In the genomic region with DNA sequence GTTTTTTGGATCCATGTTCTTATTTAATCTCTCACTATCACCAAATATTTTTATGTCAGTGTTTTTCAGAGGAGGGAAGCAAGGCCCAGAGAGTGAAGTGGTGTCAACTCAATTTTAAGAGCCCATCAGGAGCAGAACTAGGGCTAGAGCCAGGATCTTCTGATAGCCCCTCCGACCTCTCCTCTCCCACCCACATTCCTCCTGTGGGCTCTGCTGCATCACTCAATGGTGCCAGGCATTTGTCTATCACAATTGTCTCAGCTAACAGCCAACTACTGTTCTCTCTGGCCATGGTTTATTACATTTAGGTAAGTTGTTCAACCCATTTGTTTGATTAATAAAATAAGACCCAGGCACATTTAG, we compare ENCODE assay signal across 15 cellular contexts.
A peak's percentile ranks its signal among the peaks of the same experiment; 100 is the strongest.
DNase-seq lines count a peak whose midpoint lies in the region; ATAC-seq, FAIRE-seq and TF ChIP-seq lines count a peak whose summit lies in the region.
"Had no signal": no experiment of that assay in that cellular context is flagged by ENCODE, and none has a peak within 500 bp of the region (broad histone marks: within the 10 kb centered on the region; RNA-seq: fewer than 3 reads in every experiment).

No MANE protein-coding gene starts in this region.

- intact Hi-C loops in Right ventricle myocardium superior (cut with DNase I): no loop called here
- intact Hi-C loops in heart left ventricle (cut with DNase I): no loop called here
- intact Hi-C loops in left cardiac atrium (cut with DNase I): no loop called here

- no peak overlapping the region for H3K9ac ChIP-seq in rectal smooth muscle tissue (ENCODE audit: low read length)

- peak overlapping the region in 6 of 12 donors; percentile 22 to 61 (median 48) for H3K27ac ChIP-seq in heart left ventricle
- H3K27ac ChIP-seq in rectal smooth muscle tissue (ENCODE audit: low read depth, low read length): peak overlapping the region; percentile 68
- H3K27ac ChIP-seq: A549 had no signal

- 11 to 35% (median 25%) methylated on average over 1 of the region's 1 CpG for WGBS in heart left ventricle, 4 donors

- H3K4me1 ChIP-seq in heart left ventricle: peaks cover 0 to 18% (median 7%) of the 10 kb centered on the region in 12 donors
- peaks cover 13% of the 10 kb centered on the region for H3K4me1 ChIP-seq in rectal smooth muscle tissue (ENCODE audit: control insufficient read depth, insufficient read depth, low read length)

- ATAC-seq in Right ventricle myocardium superior (ENCODE audit: poor library complexity) (peak; percentile 44), heart left ventricle (no peak), left cardiac atrium (peak; percentile 45 to 56)
- ATAC-seq: A549, Panc1 had no signal

- TF ChIP-seq POLR2A in heart left ventricle (IDR thresholded peaks at IDR 0.05): no peak

- no peak for FAIRE-seq in RCC 7860 (lab: Jason Lieb, UNC)
- FAIRE-seq: A549, G401.6 had no signal

- H3K27me3 ChIP-seq in heart left ventricle (no peaks in the 10 kb centered on the region), rectal smooth muscle tissue (ENCODE audit: control insufficient read depth, insufficient read depth, low read length) (no peaks in the 10 kb centered on the region)

- TF ChIP-seq CTCF in heart left ventricle (IDR thresholded peaks at IDR 0.05): no peak

- no peak overlapping the region for H3K4me3 ChIP-seq in heart left ventricle
- H3K4me3 ChIP-seq in rectal smooth muscle tissue (ENCODE audit: low read length): no peak overlapping the region
- H3K4me3 ChIP-seq: A549 had no signal

- DNase-seq in Right ventricle myocardium superior (no peak), heart left ventricle (no peak), left cardiac atrium (no peak), RCC 7860 (ENCODE audit: low spot score) (no peak), retina (no peak), activated gamma-delta T cell treated with Interleukin-2 at 50 U/mL for 16 hours (no peak)
- DNase-seq: DND-41, H7, IMR-90, Kasumi-1, SHP77 treated with DMSO at 0.1 percent for 48 hours had no signal

- H3K36me3 ChIP-seq in heart left ventricle (no peaks in the 10 kb centered on the region), rectal smooth muscle tissue (ENCODE audit: control insufficient read depth, insufficient read depth, low read length) (no peaks in the 10 kb centered on the region)

- H3K9me3 ChIP-seq in heart left ventricle: no peaks in the 10 kb centered on the region
- H3K9me3 ChIP-seq: A549 had no signal

Comparison
In these comparisons a context has a peak if more than half of its experiments do, and no peak if none do; other contexts are left out.
1. ATAC-seq: peak in Right ventricle myocardium superior (single experiment) and left cardiac atrium (2 of 2); none in heart left ventricle (0 of 4).